14 cellular contexts compared by ENCODE assay signal in genomic region chr9:120872775-120873502, GRCh38. TPM values are rescaled to one million over a fixed set of nuclear protein-coding genes. Genes with fewer than 3 reads are reported as not detected.
DNase-seq lines count a peak whose midpoint lies in the region; ATAC-seq and TF ChIP-seq lines count a peak whose summit lies in the region.
"Had no signal": no experiment of that assay in that cellular context is flagged by ENCODE, and none has a peak within 500 bp of the region (broad histone marks: within the 10 kb centered on the region; RNA-seq: fewer than 3 reads in every experiment).

No MANE protein-coding gene starts in this region.

- no peak for TF ChIP-seq CTCF in PC-9 (conservative IDR thresholded peaks at IDR 0.05)
- no peak for TF ChIP-seq CTCF in spleen (IDR thresholded peaks at IDR 0.05 in 8 of 11, conservative IDR thresholded peaks at IDR 0.05 in 3 of 11)
- TF ChIP-seq CTCF in body of pancreas (IDR thresholded peaks at IDR 0.05) = no peak

- WGBS in spleen, 5 donors = 86 to 95% (median 89%) methylated on average over 4 of the region's 4 CpGs
- WGBS in body of pancreas, 2 donors = 87 to 93% methylated on average over 4 of the region's 4 CpGs

- H3K27me3 ChIP-seq in PC-9 (ENCODE audit: insufficient read depth, low read depth) = no peaks in the 10 kb centered on the region
- H3K27me3 ChIP-seq in spleen (replicated peaks in 1 of 7) = no peaks in the 10 kb centered on the region
- H3K27me3 ChIP-seq in body of pancreas = no peaks in the 10 kb centered on the region
- H3K27me3 ChIP-seq in HAP-1 (ENCODE audit: low read depth) = no peaks in the 10 kb centered on the region
- H3K27me3 ChIP-seq: pancreas had no signal

- H3K4me3 ChIP-seq in PC-9 (no peak overlapping the region), spleen (no peak overlapping the region), body of pancreas (no peak overlapping the region), HAP-1 (no peak overlapping the region)
- H3K4me3 ChIP-seq: lower lobe of right lung, pancreas had no signal

- BruUV-seq in PC-9 (replicated peaks; lab: Mats Ljungman, UMichigan) = no TSS peak

- no peak for TF ChIP-seq POLR2A in spleen (IDR thresholded peaks at IDR 0.05)
- no peak for TF ChIP-seq POLR2A in body of pancreas (IDR thresholded peaks at IDR 0.05)

- no peaks in the 10 kb centered on the region for H3K27me3 Mint-ChIP-seq in activated naive CD4-positive, alpha-beta T cell treated with anti-CD3 and anti-CD28 coated beads for 36 hours (ENCODE audit: low read depth)
- no peaks in the 10 kb centered on the region for H3K27me3 Mint-ChIP-seq in central memory CD8-positive, alpha-beta T cell
- H3K27me3 Mint-ChIP-seq: IgD-negative memory B cell had no signal

- H3K79me2 ChIP-seq in PC-9 (ENCODE audit: low read depth) = peaks cover 22% of the 10 kb centered on the region

- H3K27ac ChIP-seq in PC-9 (0 out of 2 replicates have a peak overlapping the region, but pooled peaks have one; percentile 21), spleen (peak overlapping the region in 4 of 8 donors; percentile 19 to 98 (median 63)), body of pancreas (no peak overlapping the region)
- H3K27ac ChIP-seq: lower lobe of right lung, pancreas had no signal

- H3F3A ChIP-seq in PC-9 (ENCODE audit: insufficient read depth, low read depth) = peaks cover 45% of the 10 kb centered on the region

- DNase-seq in activated naive CD4-positive, alpha-beta T cell treated with anti-CD3 and anti-CD28 coated beads for 36 hours = no peak
- no peak for DNase-seq in activated naive CD4-positive, alpha-beta T cell (lab: John Stamatoyannopoulos, UW)
- DNase-seq in PC-9 (no peak), spleen (peak; percentile 12), NOMO-1 treated with DMSO at 0.1 percent for 48 hours (lab: John Stamatoyannopoulos, UW; ENCODE audit: unreplicated experiment) (no peak), body of pancreas (no peak), HAP-1 (ENCODE audit: low spot score in 2 of 2) (no peak)
- no peak for DNase-seq in central memory CD8-positive, alpha-beta T cell (ENCODE audit: low spot score in 2 of 2)
- DNase-seq: activated CD8-positive, alpha-beta memory T cell treated with anti-CD3 and anti-CD28 coated beads, Interleukin-2, amount 50 U/mL, for 4 hours; EL; lower lobe of right lung; NCI-H1694 treated with DMSO at 0.1 percent for 48 hours; pancreas had no signal

- H3K9me3 ChIP-seq in PC-9 (ENCODE audit: insufficient read depth, low read depth) = no peaks in the 10 kb centered on the region
- H3K9me3 ChIP-seq in spleen = no peaks in the 10 kb centered on the region
- H3K9me3 ChIP-seq in body of pancreas = no peaks in the 10 kb centered on the region
- H3K9me3 ChIP-seq in HAP-1 = no peaks in the 10 kb centered on the region
- H3K9me3 ChIP-seq: lower lobe of right lung, pancreas had no signal

- intact Hi-C loops in activated naive CD4-positive, alpha-beta T cell treated with anti-CD3 and anti-CD28 coated beads for 36 hours (cut with micrococcal nuclease) = no loop called here
- intact Hi-C loops in PC-9 (cut with micrococcal nuclease; ENCODE audit: unreplicated experiment) = loop anchor here (1.0 kb wide), 1 partner anchor 30 kb away; no protein-coding TSS in a partner anchor
- intact Hi-C loops in spleen (cut with DNase I; ENCODE audit: low total_unique reads) = loop anchor here (5.0 kb wide), 1 partner anchor 64 kb away; no protein-coding TSS in a partner anchor
- intact Hi-C loops in body of pancreas (cut with DNase I) = no loop called here

- peaks cover 82% of the 10 kb centered on the region for H3K36me3 Mint-ChIP-seq in activated naive CD4-positive, alpha-beta T cell treated with anti-CD3 and anti-CD28 coated beads for 36 hours (ENCODE audit: low read depth)
- peaks cover 42% of the 10 kb centered on the region for H3K36me3 Mint-ChIP-seq in central memory CD8-positive, alpha-beta T cell (ENCODE audit: insufficient read depth)
- H3K36me3 Mint-ChIP-seq: IgD-negative memory B cell had no signal

- H3K4me2 ChIP-seq in PC-9 = peak overlapping the region; percentile 97

- no peaks in the 10 kb centered on the region for H4K20me1 ChIP-seq in PC-9 (ENCODE audit: insufficient read depth)

- H3K9me3 Mint-ChIP-seq in activated naive CD4-positive, alpha-beta T cell treated with anti-CD3 and anti-CD28 coated beads for 36 hours = no peaks in the 10 kb centered on the region
- no peaks in the 10 kb centered on the region for H3K9me3 Mint-ChIP-seq in central memory CD8-positive, alpha-beta T cell
- H3K9me3 Mint-ChIP-seq: IgD-negative memory B cell had no signal

- no peak for ATAC-seq in central memory CD8-positive, alpha-beta T cell (replicated peaks; ENCODE audit: extremely low read depth, poor library complexity, severe bottlenecking)
- no peak for ATAC-seq in body of pancreas
- ATAC-seq: lower lobe of right lung, pancreas had no signal

- peak overlapping the region; percentile 93 for H3K27ac Mint-ChIP-seq in activated naive CD4-positive, alpha-beta T cell treated with anti-CD3 and anti-CD28 coated beads for 36 hours
- peak overlapping the region; percentile 30 for H3K27ac Mint-ChIP-seq in central memory CD8-positive, alpha-beta T cell (ENCODE audit: low read depth)

- H3K36me3 ChIP-seq in PC-9 (ENCODE audit: low read depth) = no peaks in the 10 kb centered on the region
- H3K36me3 ChIP-seq in spleen = peaks cover 0 to 49% (median 16%) of the 10 kb centered on the region in 6 donors
- H3K36me3 ChIP-seq in body of pancreas (replicated peaks in 1 of 2; ENCODE audit: insufficient read depth in 1 of 2, low read depth in 2 of 2) = no peaks in the 10 kb centered on the region
- H3K36me3 ChIP-seq in HAP-1 (replicated peaks) = peaks cover 47% of the 10 kb centered on the region
- H3K36me3 ChIP-seq: pancreas had no signal

- POLR2A ChIA-PET in PC-9 (lab: Charles Lee; ENCODE audit: unreplicated experiment) = interaction anchor here (0.7 to 0.8 kb wide), 2 partner anchors 10 to 79 kb away, joined by 3 to 5 read pairs; no protein-coding TSS in a partner anchor

- H2AFZ ChIP-seq in PC-9 = no peak overlapping the region

- in situ Hi-C loops in HAP-1 (cut with MboI; ENCODE audit: low sequenced_read_pairs) = no loop called here

- peaks cover 71% of the 10 kb centered on the region for H3K4me1 Mint-ChIP-seq in activated naive CD4-positive, alpha-beta T cell treated with anti-CD3 and anti-CD28 coated beads for 36 hours (ENCODE audit: low read depth)
- peaks cover 37% of the 10 kb centered on the region for H3K4me1 Mint-ChIP-seq in central memory CD8-positive, alpha-beta T cell

- no peaks in the 10 kb centered on the region for H3K9me2 ChIP-seq in PC-9 (ENCODE audit: insufficient read depth)

- CTCF ChIA-PET in activated naive CD4-positive, alpha-beta T cell treated with anti-CD3 and anti-CD28 coated beads for 36 hours (lab: Charles Lee) = interaction anchor here (0.5 to 2.0 kb wide), 8 partner anchors 11 to 448 kb away, joined by 3 to 7 read pairs (median 3); no protein-coding TSS in a partner anchor
- CTCF ChIA-PET in PC-9 (lab: Charles Lee) = interaction anchor here (0.6 to 1.1 kb wide), 4 partner anchors 17 to 292 kb away, joined by 3 to 15 read pairs (median 5); no protein-coding TSS in a partner anchor

- peaks cover 45% of the 10 kb centered on the region for H3K4me1 ChIP-seq in PC-9 (replicated peaks; ENCODE audit: insufficient read depth)
- peaks cover 9 to 68% (median 38%) of the 10 kb centered on the region in 6 donors for H3K4me1 ChIP-seq in spleen
- peaks cover 31% of the 10 kb centered on the region for H3K4me1 ChIP-seq in body of pancreas
- H3K4me1 ChIP-seq in HAP-1 = peaks cover 32% of the 10 kb centered on the region

- no peak overlapping the region for H3K4me3 Mint-ChIP-seq in activated naive CD4-positive, alpha-beta T cell treated with anti-CD3 and anti-CD28 coated beads for 36 hours
- no peak overlapping the region for H3K4me3 Mint-ChIP-seq in central memory CD8-positive, alpha-beta T cell

RNA-seq across cellular contexts. Expression of gene PHF19, which starts 4.0 kb away (rescaled TPM):
- total RNA-seq in activated naive CD4-positive, alpha-beta T cell treated with anti-CD3 and anti-CD28 coated beads for 36 hours = 100 to 1,000 TPM; 289 to 295 TPM
- total RNA-seq in PC-9 (2021) (66.4 and 72.9 TPM in 2 replicates), spleen (10 to 100 TPM; 33.4 to 53.0 (median 40.5) TPM), body of pancreas (1 to 10 TPM; 5.4 to 6.9 TPM)
- polyA plus RNA-seq in spleen = 10 to 100 TPM; 12.6 to 29.4 (median 27.7) TPM

RNA-seq across cellular contexts. Expression of gene PSMD5, which starts 30.2 kb away (rescaled TPM):
- total RNA-seq in activated naive CD4-positive, alpha-beta T cell treated with anti-CD3 and anti-CD28 coated beads for 36 hours = 10 to 100 TPM; 62.1 to 63.5 TPM
- total RNA-seq in PC-9 (2021) = 86.4 and 96.2 TPM in 2 replicates
- 10 to 100 TPM; 26.1 to 41.4 (median 34.8) TPM for total RNA-seq in spleen
- polyA plus RNA-seq in spleen = 10 to 100 TPM in 2 of 3 donors, 1 to 10 TPM in 1; 8.9 to 14.0 (median 11.3) TPM
- 10 to 100 TPM; 20.8 to 31.0 TPM for total RNA-seq in body of pancreas

RNA-seq across cellular contexts. Expression of gene TRAF1, which starts 53.7 kb away (rescaled TPM):
- 10 to 100 TPM; 80.6 to 85.0 TPM for total RNA-seq in activated naive CD4-positive, alpha-beta T cell treated with anti-CD3 and anti-CD28 coated beads for 36 hours
- total RNA-seq in PC-9 (2021) = 2.7 and 2.9 TPM in 2 replicates
- 10 to 100 TPM; 11.9 to 29.2 (median 22.4) TPM for total RNA-seq in spleen
- 10 to 100 TPM in 2 of 3 donors, 1 to 10 TPM in 1; 8.6 to 13.0 (median 10.2) TPM for polyA plus RNA-seq in spleen
- 1 to 10 TPM; 4.4 to 8.2 TPM for total RNA-seq in body of pancreas

Comparison
In these comparisons a context has a peak if more than half of its experiments do, and no peak if none do; other contexts are left out.
1. intact Hi-C loops: an anchor here in PC-9 (1.0 kb wide) and spleen (5.0 kb wide); none called in activated naive CD4-positive, alpha-beta T cell treated with anti-CD3 and anti-CD28 coated beads for 36 hours and body of pancreas.